ENCODE assay signal across 3 cellular contexts in genomic region chr1:41762251-41762650, GRCh38.
A peak's percentile ranks its signal among the peaks of the same experiment; 100 is the strongest.
TF ChIP-seq lines count a peak whose summit lies in the region.

No MANE protein-coding gene starts in this region.

TF ChIP-seq in GM12891, 5 proteins besides CTCF, POLR2A, EP300 and RAD21:
- TF ChIP-seq POU2F2 (IDR thresholded peaks at IDR 0.05; ENCODE audit: low read depth, low read length) (no peak), PAX5 (IDR thresholded peaks at IDR 0.05; ENCODE audit: insufficient read depth, low read length, severe bottlenecking) (no peak), POLR2AphosphoS5 (IDR thresholded peaks at IDR 0.05; ENCODE audit: low read depth, low read length) (no peak), TAF1 (IDR thresholded peaks at IDR 0.05; ENCODE audit: low read depth, low read length) (no peak)

TF ChIP-seq in IMR-90, 13 proteins besides CTCF, POLR2A, EP300 and RAD21:
- TF ChIP-seq RCOR1 (IDR thresholded peaks at IDR 0.05; ENCODE audit: insufficient replicate concordance, low read length) (no peak), MXI1 (IDR thresholded peaks at IDR 0.05; ENCODE audit: borderline replicate concordance, low read depth, low read length) (no peak), MAFK (IDR thresholded peaks at IDR 0.05; ENCODE audit: low read depth, low read length) (no peak), SMC3 (IDR thresholded peaks at IDR 0.05; ENCODE audit: low read depth, low read length) (no peak), MAZ (IDR thresholded peaks at IDR 0.05; ENCODE audit: borderline replicate concordance, low read depth, low read length) (no peak), CEBPB (IDR thresholded peaks at IDR 0.05; ENCODE audit: low read depth, low read length) (no peak), RFX5 (IDR thresholded peaks at IDR 0.05; ENCODE audit: low read depth, low read length) (no peak), CHD1 (IDR thresholded peaks at IDR 0.05; ENCODE audit: low read depth, low read length) (no peak), FOS (IDR thresholded peaks at IDR 0.05; ENCODE audit: low read depth, low read length) (no peak), NFE2L2 (IDR thresholded peaks at IDR 0.05; ENCODE audit: low read depth, low read length) (no peak), BHLHE40 (IDR thresholded peaks at IDR 0.05; ENCODE audit: low read depth, low read length) (no peak)
- TF ChIP-seq, protein P1, sequence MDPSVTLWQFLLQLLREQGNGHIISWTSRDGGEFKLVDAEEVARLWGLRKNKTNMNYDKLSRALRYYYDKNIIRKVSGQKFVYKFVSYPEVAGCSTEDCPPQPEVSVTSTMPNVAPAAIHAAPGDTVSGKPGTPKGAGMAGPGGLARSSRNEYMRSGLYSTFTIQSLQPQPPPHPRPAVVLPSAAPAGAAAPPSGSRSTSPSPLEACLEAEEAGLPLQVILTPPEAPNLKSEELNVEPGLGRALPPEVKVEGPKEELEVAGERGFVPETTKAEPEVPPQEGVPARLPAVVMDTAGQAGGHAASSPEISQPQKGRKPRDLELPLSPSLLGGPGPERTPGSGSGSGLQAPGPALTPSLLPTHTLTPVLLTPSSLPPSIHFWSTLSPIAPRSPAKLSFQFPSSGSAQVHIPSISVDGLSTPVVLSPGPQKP (IDR thresholded peaks at IDR 0.05; ENCODE audit: borderline replicate concordance, low read depth, low read length), result no peak
- TF ChIP-seq, protein P2, sequence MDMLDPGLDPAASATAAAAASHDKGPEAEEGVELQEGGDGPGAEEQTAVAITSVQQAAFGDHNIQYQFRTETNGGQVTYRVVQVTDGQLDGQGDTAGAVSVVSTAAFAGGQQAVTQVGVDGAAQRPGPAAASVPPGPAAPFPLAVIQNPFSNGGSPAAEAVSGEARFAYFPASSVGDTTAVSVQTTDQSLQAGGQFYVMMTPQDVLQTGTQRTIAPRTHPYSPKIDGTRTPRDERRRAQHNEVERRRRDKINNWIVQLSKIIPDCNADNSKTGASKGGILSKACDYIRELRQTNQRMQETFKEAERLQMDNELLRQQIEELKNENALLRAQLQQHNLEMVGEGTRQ (IDR thresholded peaks at IDR 0.05; ENCODE audit: low read depth, low read length), result no peak

TF ChIP-seq in H1, 55 proteins besides CTCF, POLR2A, EP300 and RAD21:
- TF ChIP-seq TEAD4 (IDR thresholded peaks at IDR 0.05; ENCODE audit: low read depth, low read length) (no peak), TBP (IDR thresholded peaks at IDR 0.05; ENCODE audit: low read depth, low read length) (peak; percentile 41; the same call in 1 of the 2 replicates), CHD2 (IDR thresholded peaks at IDR 0.05; ENCODE audit: low read length) (no peak), POU5F1 (IDR thresholded peaks at IDR 0.05; ENCODE audit: low read depth, low read length) (no peak)
